8 cellular contexts compared by ENCODE assay signal in genomic region chr9:125889122-125889523, GRCh38.
A peak's percentile ranks its signal among the peaks of the same experiment; 100 is the strongest.
DNase-seq lines count a peak whose midpoint lies in the region; ATAC-seq and TF ChIP-seq lines count a peak whose summit lies in the region.

No MANE protein-coding gene starts in this region.

- H3K4me1 ChIP-seq in mammary epithelial cell (ENCODE audit: insufficient read depth, low read length): peaks cover 27% of the 10 kb centered on the region

- H3K4me2 ChIP-seq in mammary epithelial cell (ENCODE audit: insufficient read depth, low read depth, low read length): peak overlapping the region; percentile 100

- peak overlapping the region; percentile 56 for H3K4me3 Mint-ChIP-seq in stimulated activated effector memory CD8-positive, alpha-beta T cell treated with anti-CD3 and anti-CD28 coated beads, Interleukin-12 subunit alpha, Interleukin-12 subunit beta, amount 100 ng/mL, for 72 hours

- TF ChIP-seq CTCF in mammary epithelial cell (conservative IDR thresholded peaks at IDR 0.05 in 1 of 2, IDR thresholded peaks at IDR 0.05 in 1 of 2; ENCODE audit: extremely low read depth in 1 of 2, insufficient read depth in 1 of 2, low read depth in 1 of 2, low read length in 2 of 2): no peak

- no peak overlapping the region for H3K27ac Mint-ChIP-seq in stimulated activated effector memory CD8-positive, alpha-beta T cell treated with anti-CD3 and anti-CD28 coated beads, Interleukin-12 subunit alpha, Interleukin-12 subunit beta, amount 100 ng/mL, for 72 hours

- dilution Hi-C loops in mammary epithelial cell (cut with HindIII; ENCODE audit: low sequenced_read_pairs): no loop called here

- H2AFZ ChIP-seq in mammary epithelial cell (ENCODE audit: low read depth, low read length): peak overlapping the region; percentile 91

- no peaks in the 10 kb centered on the region for H3K36me3 ChIP-seq in mammary epithelial cell (ENCODE audit: insufficient read depth, low read length)

- H3K9me3 ChIP-seq in mammary epithelial cell (replicated peaks; ENCODE audit: insufficient read depth, low read length): no peaks in the 10 kb centered on the region

- in situ Hi-C loops in mammary epithelial cell (cut with MboI; ENCODE audit: low sequenced_read_pairs in 2 of 2): no loop called here

- 5% methylated on average over 17 of the region's 22 CpGs for WGBS in mammary epithelial cell (ENCODE audit: low coverage, missing lambda C conversion rate)

- intact Hi-C loops in mammary epithelial cell (cut with micrococcal nuclease): loop anchor here (2.0 to 5.0 kb wide), 4 partner anchors 43 to 182 kb away; partner anchors contain the start of gene MAPKAP1

- no TSS peak for BruUV-seq in mammary epithelial cell (replicated peaks; lab: Mats Ljungman, UMichigan)

- CTCF ChIA-PET in mammary epithelial cell (lab: Charles Lee; ENCODE audit: low non-redundant PET): interaction anchor here (0.7 kb wide), 1 partner anchor 64 kb away, joined by 6 read pairs; no protein-coding TSS in a partner anchor

- H3K27ac ChIP-seq in mammary epithelial cell (ENCODE audit: insufficient read depth, low read depth, low read length): peak overlapping the region; percentile 83

- H3K9ac ChIP-seq in mammary epithelial cell (ENCODE audit: insufficient read depth, low read length): peak overlapping the region; percentile 70

- no peaks in the 10 kb centered on the region for H3K9me3 Mint-ChIP-seq in stimulated activated effector memory CD8-positive, alpha-beta T cell treated with anti-CD3 and anti-CD28 coated beads, Interleukin-12 subunit alpha, Interleukin-12 subunit beta, amount 100 ng/mL, for 72 hours

- H3K27me3 ChIP-seq in mammary epithelial cell (ENCODE audit: insufficient read depth, low read length): no peaks in the 10 kb centered on the region

- DNase-seq in SHP77 (lab: John Stamatoyannopoulos, UW) (peak; percentile 58 to 59), SHP77 treated with DMSO at 0.1 percent for 48 hours (lab: John Stamatoyannopoulos, UW) (no peak), MV-4-11 (lab: John Stamatoyannopoulos, UW) (peak; percentile 33), mammary epithelial cell (peak; percentile 63), left kidney (ENCODE audit: low read depth, low spot score) (peak; percentile 56), NCI-H226 (no peak)
- DNase-seq in stimulated activated effector memory CD8-positive, alpha-beta T cell treated with anti-CD3 and anti-CD28 coated beads, Interleukin-12 subunit alpha, Interleukin-12 subunit beta, amount 100 ng/mL, for 72 hours (ENCODE audit: low spot score in 2 of 2): no peak

- peaks cover 5% of the 10 kb centered on the region for H3K4me1 Mint-ChIP-seq in stimulated activated effector memory CD8-positive, alpha-beta T cell treated with anti-CD3 and anti-CD28 coated beads, Interleukin-12 subunit alpha, Interleukin-12 subunit beta, amount 100 ng/mL, for 72 hours

- ATAC-seq in stimulated activated effector memory CD8-positive, alpha-beta T cell treated with anti-CD3 and anti-CD28 coated beads, Interleukin-12 subunit alpha, Interleukin-12 subunit beta, amount 100 ng/mL, for 72 hours: peak; percentile 34
- no peak for ATAC-seq in GM19324 (IDR thresholded peaks at IDR 0.05; ENCODE audit: low FRiP score, unreplicated experiment)

- H4K20me1 ChIP-seq in mammary epithelial cell (ENCODE audit: insufficient read depth, low read length): no peaks in the 10 kb centered on the region

- H3K4me3 ChIP-seq in mammary epithelial cell (replicated peaks in 1 of 3; ENCODE audit: insufficient read depth in 1 of 3, low read depth in 2 of 3, low read length in 3 of 3): peak overlapping the region; percentile 61 to 75 (median 61)

- peaks cover 83% of the 10 kb centered on the region for H3K79me2 ChIP-seq in mammary epithelial cell (ENCODE audit: insufficient read depth, low read length)

- H3K36me3 Mint-ChIP-seq in stimulated activated effector memory CD8-positive, alpha-beta T cell treated with anti-CD3 and anti-CD28 coated beads, Interleukin-12 subunit alpha, Interleukin-12 subunit beta, amount 100 ng/mL, for 72 hours: no peaks in the 10 kb centered on the region

Comparison
In these comparisons a context has a peak if more than half of its experiments do, and no peak if none do; other contexts are left out.
1. DNase-seq: peak in SHP77 (2 of 2), MV-4-11 (single experiment), mammary epithelial cell (single experiment) and left kidney (single experiment); none in SHP77 treated with DMSO at 0.1 percent for 48 hours (single experiment), stimulated activated effector memory CD8-positive, alpha-beta T cell treated with anti-CD3 and anti-CD28 coated beads, Interleukin-12 subunit alpha, Interleukin-12 subunit beta, amount 100 ng/mL, for 72 hours (0 of 2) and NCI-H226 (single experiment).